In genomic region chr11:75013051-75013450, GRCh38 we compare ENCODE assay signal across 17 cellular contexts. TPM values are rescaled to one million over a fixed set of nuclear protein-coding genes. Genes with fewer than 3 reads are reported as not detected.
DNase-seq lines count a peak whose midpoint lies in the region; ATAC-seq and TF ChIP-seq lines count a peak whose summit lies in the region.
"Had no signal": no experiment of that assay in that cellular context is flagged by ENCODE, and none has a peak within 500 bp of the region (broad histone marks: within the 10 kb centered on the region; RNA-seq: fewer than 3 reads in every experiment).

No MANE protein-coding gene starts in this region.

- no peak for TF ChIP-seq CTCF in brain microvascular endothelial cell (IDR thresholded peaks at IDR 0.05; ENCODE audit: low read depth, low read length, missing control alignments)
- no peak for TF ChIP-seq CTCF in neural progenitor cell (IDR thresholded peaks at IDR 0.05)

- H3K4me2 ChIP-seq in neural progenitor cell, result no peak overlapping the region

- no peaks in the 10 kb centered on the region for H3K36me3 ChIP-seq in brain microvascular endothelial cell (replicated peaks)
- H3K36me3 ChIP-seq in neural progenitor cell, result no peaks in the 10 kb centered on the region
- H3K36me3 ChIP-seq: ovary, SJCRH30, thoracic aorta had no signal

- H3K27me3 Mint-ChIP-seq in neural progenitor cell (ENCODE audit: insufficient read depth, low read depth), result peaks cover 2% of the 10 kb centered on the region

- no peaks in the 10 kb centered on the region for H3K27me3 ChIP-seq in brain microvascular endothelial cell (replicated peaks)
- H3K27me3 ChIP-seq in neural progenitor cell, result no peaks in the 10 kb centered on the region
- H3K27me3 ChIP-seq: ovary, SJCRH30 had no signal

- no peaks in the 10 kb centered on the region for H3K9me3 ChIP-seq in neural progenitor cell (ENCODE audit: low read depth)
- H3K9me3 ChIP-seq: left ventricle myocardium inferior, ovary, SJCRH30, thoracic aorta had no signal

- H3K9ac ChIP-seq in neural progenitor cell, result no peak overlapping the region

- peaks cover 8% of the 10 kb centered on the region for H3K36me3 Mint-ChIP-seq in neural progenitor cell

- no peaks in the 10 kb centered on the region for H3K79me2 ChIP-seq in neural progenitor cell (ENCODE audit: low read depth)

- H4K20me1 ChIP-seq in neural progenitor cell (ENCODE audit: low read depth), result no peaks in the 10 kb centered on the region

- DNase-seq in DMS53 treated with DMSO at 0.1 percent for 48 hours (lab: John Stamatoyannopoulos, UW; ENCODE audit: unreplicated experiment) (peak; percentile 96), LHCN-M2 (ENCODE audit: low read depth) (peak; percentile 45), brain microvascular endothelial cell (peak; percentile 29), neural progenitor cell (ENCODE audit: low spot score) (no peak), nucleus accumbens (lab: John Stamatoyannopoulos, UW) (no peak)
- DNase-seq: activated gamma-delta T cell; H7; left ventricle myocardium inferior; NCI-H146; ovary; SJCRH30; stimulated activated CD4-positive, alpha-beta T cell treated with anti-CD3 and anti-CD28 coated beads, Interleukin-4, amount 100 ng/mL, for 1 hour had no signal

- in situ Hi-C loops in brain microvascular endothelial cell (cut with HindIII; ENCODE audit: low pct_ligation_motif_present, low sequenced_read_pairs), result no loop called here

- H2AFZ ChIP-seq in neural progenitor cell (replicated peaks), result no peak overlapping the region

- no peak overlapping the region for H3K4me3 ChIP-seq in brain microvascular endothelial cell (ENCODE audit: low read depth, low read length)
- no peak overlapping the region for H3K4me3 ChIP-seq in neural progenitor cell
- H3K4me3 ChIP-seq: left ventricle myocardium inferior, ovary, SJCRH30, thoracic aorta had no signal

- H3K4me1 ChIP-seq in neural progenitor cell, result peaks cover 3% of the 10 kb centered on the region
- H3K4me1 ChIP-seq: SJCRH30 had no signal

- H3K4me1 Mint-ChIP-seq in neural progenitor cell, result peaks cover 6% of the 10 kb centered on the region

- no peak overlapping the region for H3K4me3 Mint-ChIP-seq in neural progenitor cell
- H3K4me3 Mint-ChIP-seq: T-helper 2 cell treated with Interferon-gamma antibody and Interleukin-4, amounts not matched to agents 5 μg/mL and 100 μg/mL, for 36 hours had no signal

- ATAC-seq in HG02884 (IDR thresholded peaks at IDR 0.05; ENCODE audit: unreplicated experiment) (no peak), GM21423 (IDR thresholded peaks at IDR 0.05; ENCODE audit: unreplicated experiment) (no peak)
- ATAC-seq: activated CD4-positive, CD25-positive, alpha-beta regulatory T cell treated with anti-CD3 and anti-CD28 coated beads, Interleukin-2, amount 50 U/mL, for 24 hours had no signal

- H3K9me3 Mint-ChIP-seq in neural progenitor cell, result no peaks in the 10 kb centered on the region
- H3K9me3 Mint-ChIP-seq: T-helper 2 cell treated with Interferon-gamma antibody and Interleukin-4, amounts not matched to agents 5 μg/mL and 100 μg/mL, for 36 hours had no signal

- H3K27ac Mint-ChIP-seq in neural progenitor cell, result peak overlapping the region; percentile 32
- H3K27ac Mint-ChIP-seq: T-helper 2 cell treated with Interferon-gamma antibody and Interleukin-4, amounts not matched to agents 5 μg/mL and 100 μg/mL, for 36 hours had no signal

- no peaks in the 10 kb centered on the region for H3F3A ChIP-seq in neural progenitor cell (ENCODE audit: low read depth)

- H3K27ac ChIP-seq in brain microvascular endothelial cell (no peak overlapping the region), neural progenitor cell (no peak overlapping the region)
- H3K27ac ChIP-seq: ovary, SJCRH30, thoracic aorta had no signal

RNA-seq across cellular contexts. Expression of gene NEU3, which starts 24.3 kb away (rescaled TPM):
- total RNA-seq in LHCN-M2 (2014; rRNA removed) (7.7 and 8.8 TPM in 2 replicates), neural progenitor cell (ENCODE audit: low replicate concordance) (12.4 and 17.9 TPM in 2 replicates)
- polyA plus RNA-seq in LHCN-M2 (2012), result 3.1 TPM

Comparison
In these comparisons a context has a peak if more than half of its experiments do, and no peak if none do; other contexts are left out.
1. DNase-seq: peak in DMS53 treated with DMSO at 0.1 percent for 48 hours (single experiment), LHCN-M2 (single experiment) and brain microvascular endothelial cell (single experiment); none in neural progenitor cell (single experiment) and nucleus accumbens (0 of 56).